Comparison of ENCODE assay signal across 8 cellular contexts in the genomic region with DNA sequence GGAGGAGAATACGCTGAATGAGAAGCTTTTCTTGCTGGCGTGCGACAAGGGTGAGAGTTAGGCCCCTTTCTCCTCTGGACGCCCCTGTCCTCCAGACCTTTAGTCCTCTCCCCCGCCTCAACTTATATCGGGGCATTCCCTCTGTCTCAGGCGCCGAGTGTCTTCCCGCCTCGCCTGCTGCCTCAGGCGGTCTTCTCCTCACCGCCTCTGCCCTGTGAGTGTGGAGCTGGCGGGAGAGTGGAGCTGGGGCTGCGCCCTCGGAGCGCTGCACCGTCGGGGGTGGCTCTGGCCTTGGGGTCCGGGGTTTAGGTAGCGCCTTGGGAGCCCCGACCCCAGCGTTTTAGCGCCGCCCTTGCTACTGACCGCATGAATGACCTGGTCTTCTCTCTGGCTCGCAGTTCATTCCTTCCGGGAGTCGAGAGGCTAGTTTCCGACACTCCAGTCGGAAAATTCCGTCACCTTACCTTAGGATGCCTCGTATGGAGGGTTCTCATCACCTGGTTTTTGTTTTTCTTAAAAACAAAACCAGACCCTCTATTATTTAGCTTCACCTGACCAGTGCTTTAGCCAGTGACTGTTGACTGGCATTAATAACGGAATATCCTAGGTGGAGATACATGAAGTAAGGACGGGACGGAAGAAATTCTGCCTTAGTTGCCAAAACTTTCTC. TPM values are rescaled to one million over a fixed set of nuclear protein-coding genes. Genes with fewer than 3 reads are reported as not detected.
DNase-seq lines count a peak whose midpoint lies in the region; ATAC-seq, FAIRE-seq and TF ChIP-seq lines count a peak whose summit lies in the region.

No MANE protein-coding gene starts in this region.

- H3K23ac ChIP-seq in mesendoderm (ENCODE audit: low read length): no peak overlapping the region

- BruUV-seq in endothelial cell of umbilical vein (replicated peaks; lab: Mats Ljungman, UMichigan): TSS peak; percentile 41

- peak; percentile 14 for ATAC-seq in GM21619 (IDR thresholded peaks at IDR 0.05; ENCODE audit: unreplicated experiment)

- intact Hi-C loops in endothelial cell of umbilical vein (cut with micrococcal nuclease): loop anchor here (2.0 to 5.0 kb wide), 4 partner anchors 128 to 277 kb away; a partner anchor contains a TSS

- TF ChIP-seq POLR2A in endothelial cell of umbilical vein (IDR thresholded peaks at IDR 0.05; ENCODE audit: low read depth, low read length): no peak

- H3K18ac ChIP-seq in mesendoderm (ENCODE audit: low read length): peak overlapping the region; percentile 51

- H3K56ac ChIP-seq in mesendoderm (ENCODE audit: low read length): peak overlapping the region; percentile 98

- no peak overlapping the region for H3K4ac ChIP-seq in mesendoderm (ENCODE audit: low read depth, low read length)

- H3K27me3 ChIP-seq in endothelial cell of umbilical vein (ENCODE audit: control insufficient read depth in 2 of 2, insufficient read depth in 2 of 2, low read length in 2 of 2) (no peaks in the 10 kb centered on the region), mesendoderm (ENCODE audit: insufficient read depth, low read length, poor library complexity) (no peaks in the 10 kb centered on the region)

- no peak for TF ChIP-seq CTCF in LNCaP clone FGC (IDR thresholded peaks at IDR 0.05; ENCODE audit: control insufficient read depth, extremely low read depth, insufficient read depth)
- no peak for TF ChIP-seq CTCF in WI38 (IDR thresholded peaks at IDR 0.05; ENCODE audit: low read depth, low read length)
- TF ChIP-seq CTCF in endothelial cell of umbilical vein (IDR thresholded peaks at IDR 0.05; ENCODE audit: extremely low read depth in 1 of 2, insufficient read depth in 1 of 2, low read depth in 1 of 2, low read length in 2 of 2): no peak

- no peak overlapping the region for H4K5ac ChIP-seq in mesendoderm (ENCODE audit: low read length)

- peak overlapping the region; percentile 98 for H2AFZ ChIP-seq in endothelial cell of umbilical vein (ENCODE audit: low read depth, low read length)

- H3K9ac ChIP-seq in endothelial cell of umbilical vein (replicated peaks; ENCODE audit: extremely low read depth, insufficient read depth, low read length): peak overlapping the region; percentile 94
- H3K9ac ChIP-seq in mesendoderm (ENCODE audit: low read length): peak overlapping the region; percentile 93

- POLR2A ChIA-PET in endothelial cell of umbilical vein (lab: Charles Lee): no interaction called here

- no peaks in the 10 kb centered on the region for H3K9me3 ChIP-seq in endothelial cell of umbilical vein (replicated peaks; ENCODE audit: control insufficient read depth, insufficient read depth, low read length)

- H3K79me2 ChIP-seq in endothelial cell of umbilical vein (ENCODE audit: control insufficient read depth, insufficient read depth, low read length) (no peaks in the 10 kb centered on the region), mesendoderm (ENCODE audit: control insufficient read depth, insufficient read depth, low read length) (no peaks in the 10 kb centered on the region)

- H2BK5ac ChIP-seq in mesendoderm (ENCODE audit: low read length): peak overlapping the region; percentile 82

- no peaks in the 10 kb centered on the region for H3K9me1 ChIP-seq in endothelial cell of umbilical vein (replicated peaks; ENCODE audit: control insufficient read depth, extremely low read depth, insufficient read depth, low read length)

- no peak overlapping the region for H2BK15ac ChIP-seq in mesendoderm (replicated peaks; ENCODE audit: low read depth)

- no peak overlapping the region for H4K8ac ChIP-seq in mesendoderm (ENCODE audit: low read depth, low read length)

- WGBS in mesendoderm (ENCODE audit: extremely low coverage, insufficient coverage, low lambda C conversion rate): no CpG with 5 or more reads among the region's 35 CpGs

- H2AK5ac ChIP-seq in mesendoderm (ENCODE audit: low read length): no peak overlapping the region

- H3K36me3 ChIP-seq in endothelial cell of umbilical vein (ENCODE audit: control insufficient read depth in 2 of 2, extremely low read depth in 1 of 2, insufficient read depth in 2 of 2, low read length in 2 of 2): no peaks in the 10 kb centered on the region
- no peaks in the 10 kb centered on the region for H3K36me3 ChIP-seq in mesendoderm (ENCODE audit: control insufficient read depth, insufficient read depth, low read length)

- FAIRE-seq in endothelial cell of umbilical vein (lab: Jason Lieb, UNC): peak; percentile 31

- CTCF ChIA-PET in endothelial cell of umbilical vein (lab: Charles Lee): interaction anchor here (2.6 kb wide), 1 partner anchor 138 kb away, joined by 9 read pairs; no protein-coding TSS in a partner anchor

- H3K4me2 ChIP-seq in endothelial cell of umbilical vein (ENCODE audit: insufficient read depth, low read length) (peak overlapping the region; percentile 97), mesendoderm (ENCODE audit: low read length) (peak overlapping the region; percentile 85)

- H3K27ac ChIP-seq in endothelial cell of umbilical vein (ENCODE audit: insufficient read depth, low read depth, low read length) (peak overlapping the region; percentile 5), mesendoderm (ENCODE audit: low read depth, low read length) (peak overlapping the region; percentile 28)

- peaks cover 3% of the 10 kb centered on the region for H3K79me1 ChIP-seq in mesendoderm (ENCODE audit: low read length)

- dilution Hi-C loops in endothelial cell of umbilical vein (cut with MboI; ENCODE audit: extremely low pct_ligation_motif_present, low sequenced_read_pairs): no loop called here

- H4K20me1 ChIP-seq in endothelial cell of umbilical vein (replicated peaks; ENCODE audit: control insufficient read depth, extremely low read depth, insufficient read depth, low read length): no peaks in the 10 kb centered on the region

- H3K4me3 ChIP-seq in LNCaP clone FGC (ENCODE audit: low read depth, low read length): peak overlapping the region; percentile 50
- H3K4me3 ChIP-seq in WI38 (ENCODE audit: low read depth, low read length): peak overlapping the region; percentile 87
- peak overlapping the region; percentile 25 to 79 (median 68) for H3K4me3 ChIP-seq in endothelial cell of umbilical vein (replicated peaks in 1 of 3; ENCODE audit: insufficient read depth in 1 of 3, low read depth in 1 of 3, low read length in 3 of 3)
- peak overlapping the region; percentile 93 for H3K4me3 ChIP-seq in mesendoderm (ENCODE audit: low read length)

- H3K4me1 ChIP-seq in endothelial cell of umbilical vein (ENCODE audit: control insufficient read depth, extremely low read depth, insufficient read depth, low read length) (peaks cover 7% of the 10 kb centered on the region), mesendoderm (ENCODE audit: control insufficient read depth, low read depth, low read length) (no peaks in the 10 kb centered on the region)

- peak; percentile 13 for DNase-seq in DMS79 (lab: John Stamatoyannopoulos, UW)
- no peak for DNase-seq in LNCaP clone FGC (ENCODE audit: low read depth)
- peak; percentile 50 for DNase-seq in endothelial cell of umbilical vein (ENCODE audit: low read depth, low spot score)
- peak; percentile 90 for DNase-seq in mesendoderm
- DNase-seq in superior temporal gyrus (ENCODE audit: extremely low spot score): peak; percentile 42
- DNase-seq in LoVo (ENCODE audit: low spot score): no peak

- no peak overlapping the region for H2BK120ac ChIP-seq in mesendoderm (ENCODE audit: low read depth, low read length)

TF ChIP-seq in endothelial cell of umbilical vein, 7 proteins besides CTCF, POLR2A, EP300 and RAD21:
- TF ChIP-seq JUN (IDR thresholded peaks at IDR 0.05; ENCODE audit: borderline replicate concordance, insufficient read depth, insufficient read length, low read depth) (no peak), POLR2AphosphoS5 (IDR thresholded peaks at IDR 0.05; ENCODE audit: insufficient read depth, low read depth, low read length) (peak; percentile 22)

RNA-seq across cellular contexts. Expression of a gene that starts 1.0 kb away (rescaled TPM):
- total RNA-seq in endothelial cell of umbilical vein: 5.6 and 5.9 TPM in 2 replicates
- polyA plus RNA-seq in endothelial cell of umbilical vein: 3.0 and 3.5 TPM in 2 replicates
- 2.2 and 2.3 TPM in 2 replicates for polyA plus RNA-seq in endothelial cell of umbilical vein (2011; cell fraction: cytosol; rRNA removed)
- 19.4 and 23.8 TPM in 2 replicates for polyA plus RNA-seq in endothelial cell of umbilical vein (2011; cell fraction: nucleus; rRNA removed)
- polyA plus RNA-seq in endothelial cell of umbilical vein (2012): 4.1 and 6.2 TPM in 2 replicates
- 12.2 and 20.5 TPM in 2 replicates for polyA minus RNA-seq in endothelial cell of umbilical vein
- 5.1 TPM for polyA minus RNA-seq in endothelial cell of umbilical vein (2011; cell fraction: cytosol; rRNA and poly(A)+ RNA removed)
- polyA minus RNA-seq in endothelial cell of umbilical vein (2011; cell fraction: nucleus; rRNA and poly(A)+ RNA removed): 31.8 and 34.0 TPM in 2 replicates
- polyA plus RNA-seq in mesendoderm (2013, experiment 1 of 2): 8.2 TPM
- 7.7 TPM for polyA plus RNA-seq in mesendoderm (2013, experiment 2 of 2)

Comparison
In these comparisons a context has a peak if more than half of its experiments do, and no peak if none do; other contexts are left out.
1. DNase-seq: peak in DMS79 (single experiment), endothelial cell of umbilical vein (single experiment), mesendoderm (single experiment) and superior temporal gyrus (single experiment); none in LNCaP clone FGC (single experiment) and LoVo (single experiment).
2. Peak in every context shown above with its lines, with median percentiles within 50 percentile points of each other: H3K4me3 ChIP-seq.